ENCODE assay signal across 10 cellular contexts in the genomic region with DNA sequence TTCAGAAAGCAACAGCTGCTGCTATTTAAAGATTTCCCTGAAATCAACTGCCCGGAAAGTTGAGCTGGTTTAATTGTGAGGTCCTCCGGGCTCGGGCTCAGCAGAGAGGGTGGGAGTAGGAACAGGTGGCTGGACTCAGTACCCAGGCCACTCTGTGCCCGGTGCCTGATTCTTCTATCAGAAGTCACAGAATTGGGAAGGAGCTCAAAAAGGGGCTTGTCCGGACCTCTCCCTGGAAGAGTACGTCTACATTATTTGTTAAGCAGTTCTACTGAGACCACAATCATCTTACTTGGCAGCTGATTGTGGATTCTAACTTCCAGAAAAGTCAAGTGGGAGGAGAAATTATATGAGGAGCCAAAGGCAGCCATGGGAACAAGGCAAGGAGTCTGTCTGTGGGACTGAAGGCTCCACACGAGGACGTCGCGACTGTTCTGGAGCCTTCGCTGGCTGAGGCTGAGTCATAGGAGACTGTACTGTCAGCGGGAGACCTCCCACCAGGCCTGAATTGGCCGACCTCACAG.
DNase-seq lines count a peak whose midpoint lies in the region; ATAC-seq, FAIRE-seq and TF ChIP-seq lines count a peak whose summit lies in the region.
"Had no signal": no experiment of that assay in that cellular context is flagged by ENCODE, and none has a peak within 500 bp of the region (broad histone marks: within the 10 kb centered on the region; RNA-seq: fewer than 3 reads in every experiment).

No MANE protein-coding gene starts in this region.

- no peak overlapping the region for H3K4me3 ChIP-seq in K562

- H3K4me1 Mint-ChIP-seq in stimulated activated naive B cell treated with anti-CD40 and anti-IgM and Interleukin-4, amounts not matched to agents 10 μg/mL and 1 μg/mL and 100 μg/mL, for 72 hours: peaks cover 4 to 7% of the 10 kb centered on the region in 2 donors

- H3K27me3 Mint-ChIP-seq in stimulated activated naive B cell treated with anti-CD40 and anti-IgM and Interleukin-4, amounts not matched to agents 10 μg/mL and 1 μg/mL and 100 μg/mL, for 72 hours: peaks cover 17 to 19% of the 10 kb centered on the region in 2 donors

- DNase-seq in EL (peak; percentile 72), K562 (ENCODE audit: extremely low read depth in 1 of 4, low spot score in 3 of 4) (peak; percentile 15 to 67 (median 37)), hypothalamus (lab: John Stamatoyannopoulos, UW) (peak in 26 of 51 donors; percentile 1 to 75 (median 20)), sciatic nerve (ENCODE audit: low spot score) (peak; percentile 80), GM13977 (ENCODE audit: low spot score) (no peak), DMS53 (lab: John Stamatoyannopoulos, UW) (no peak), GM10248 (ENCODE audit: extremely low spot score) (no peak)
- DNase-seq in stimulated activated naive B cell treated with anti-CD40 and anti-IgM and Interleukin-4, amounts not matched to agents 10 μg/mL and 1 μg/mL and 100 μg/mL, for 72 hours: no peak
- DNase-seq: activated naive CD8-positive, alpha-beta T cell treated with anti-CD3 and anti-CD28 coated beads, Interleukin-2, amount 10 ng/mL, durations not matched to agents 7 days and 5 days had no signal

- peaks cover 5 to 8% of the 10 kb centered on the region in 2 donors for H3K9me3 Mint-ChIP-seq in stimulated activated naive B cell treated with anti-CD40 and anti-IgM and Interleukin-4, amounts not matched to agents 10 μg/mL and 1 μg/mL and 100 μg/mL, for 72 hours
- H3K9me3 Mint-ChIP-seq: activated naive CD8-positive, alpha-beta T cell treated with anti-CD3 and anti-CD28 coated beads, Interleukin-2, amount 10 ng/mL, durations not matched to agents 7 days and 5 days had no signal

- BruUV-seq in K562 (replicated peaks; lab: Mats Ljungman, UMichigan): TSS peak; percentile 43

- FAIRE-seq in K562 (lab: Jason Lieb, UNC): peak; percentile 70

- H3K9ac ChIP-seq in K562 (ENCODE audit: insufficient read depth in 1 of 2, low read depth in 2 of 2, low read length in 2 of 2): 0 out of 4 replicates have a peak overlapping the region, but pooled peaks of 1 of the 2 experiments have one; percentile 10

- CTCF ChIA-PET in K562 (lab: Yijun Ruan, JAX; ENCODE audit: low intra/inter-chr PET ratio) (no interaction called here), GM10248 (lab: Yijun Ruan, JAX) (interaction anchor here (1.2 kb wide), 1 partner anchor 10 kb away, joined by 3 read pairs; no protein-coding TSS in a partner anchor)

- peak overlapping the region; percentile 13; the same call in 1 of the 2 replicates for H3K4me2 ChIP-seq in K562 (ENCODE audit: insufficient read depth, low read length)

- H3K36me3 ChIP-seq in K562 (ENCODE audit: control insufficient read depth, insufficient read depth, low read length): no peaks in the 10 kb centered on the region

- no peak overlapping the region for H3K27ac Mint-ChIP-seq in stimulated activated naive B cell treated with anti-CD40 and anti-IgM and Interleukin-4, amounts not matched to agents 10 μg/mL and 1 μg/mL and 100 μg/mL, for 72 hours
- H3K27ac Mint-ChIP-seq: activated naive CD8-positive, alpha-beta T cell treated with anti-CD3 and anti-CD28 coated beads, Interleukin-2, amount 10 ng/mL, durations not matched to agents 7 days and 5 days had no signal

- peaks cover 3 to 11% of the 10 kb centered on the region in 2 experiments; a peak in 3 of 5 replicates for H3K4me1 ChIP-seq in K562 (replicated peaks in 1 of 2; ENCODE audit: control insufficient read depth in 2 of 2, insufficient read depth in 2 of 2, low read length in 2 of 2)

- H4K20me1 ChIP-seq in K562 (replicated peaks; ENCODE audit: control insufficient read depth, insufficient read depth, low read length): no peaks in the 10 kb centered on the region

- no peak for TF ChIP-seq EP300 in K562 (IDR thresholded peaks at IDR 0.05; ENCODE audit: low read length)

- no peaks in the 10 kb centered on the region for H3K36me3 Mint-ChIP-seq in stimulated activated naive B cell treated with anti-CD40 and anti-IgM and Interleukin-4, amounts not matched to agents 10 μg/mL and 1 μg/mL and 100 μg/mL, for 72 hours

- ATAC-seq in K562: peak; percentile 92
- peak; percentile 97 for ATAC-seq in sciatic nerve
- no peak for ATAC-seq in stimulated activated naive B cell treated with anti-CD40 and anti-IgM and Interleukin-4, amounts not matched to agents 10 μg/mL and 1 μg/mL and 100 μg/mL, for 72 hours (replicated peaks)
- ATAC-seq: Panc1 had no signal

- TF ChIP-seq POLR2A in K562 (conservative IDR thresholded peaks at IDR 0.05): no peak

- intact Hi-C loops in K562 (cut with micrococcal nuclease): loop anchor here (1.0 to 2.0 kb wide), 2 partner anchors 26 to 62 kb away; no protein-coding TSS in a partner anchor
- intact Hi-C loops in sciatic nerve (cut with DNase I): no loop called here

- peak overlapping the region; percentile 44; the same call in 2 of the 3 replicates for H3K27ac ChIP-seq in K562 (ENCODE audit: extremely low read depth, low read depth, low read length)

- H3K9me1 ChIP-seq in K562 (ENCODE audit: control insufficient read depth, insufficient read depth, low read length): no peaks in the 10 kb centered on the region

- peak overlapping the region; percentile 93 for H2AFZ ChIP-seq in K562 (ENCODE audit: low read depth, low read length)

- TF ChIP-seq RAD21 in K562 (CRISPR knock-in tag; conservative IDR thresholded peaks at IDR 0.05 in 1 of 2, IDR thresholded peaks at IDR 0.05 in 1 of 2): no peak

- no peaks in the 10 kb centered on the region for H3K79me2 ChIP-seq in K562 (ENCODE audit: control insufficient read depth, insufficient read depth, low read length)

- POLR2A ChIA-PET in K562 (lab: Yijun Ruan, JAX) (no interaction called here), GM10248 (lab: Yijun Ruan, JAX) (no interaction called here)

- in situ Hi-C loops in K562 (cut with MboI): no loop called here
- in situ Hi-C loops in GM13977 (cut with MboI; ENCODE audit: low pct_unique_long_range_greater_than_20kb, low sequenced_read_pairs, unreplicated experiment): no loop called here

- TF ChIP-seq CTCF in K562 (IDR thresholded peaks at IDR 0.05 in 2 of 3, conservative IDR thresholded peaks at IDR 0.05 in 1 of 3; ENCODE audit: insufficient read depth in 2 of 3, low read depth in 1 of 3, low read length in 3 of 3): no peak
- TF ChIP-seq CTCF in GM13977 (IDR thresholded peaks at IDR 0.05; ENCODE audit: extremely low read depth, insufficient read depth, missing control alignments): no peak
- no peak for TF ChIP-seq CTCF in GM10248 (IDR thresholded peaks at IDR 0.05; ENCODE audit: control extremely low read depth, extremely low read depth, low read depth, missing control alignments)

- H3K27me3 ChIP-seq in K562 (ENCODE audit: control insufficient read depth in 2 of 2, insufficient read depth in 2 of 2, low read length in 2 of 2): no peaks in the 10 kb centered on the region

- H3K4me3 Mint-ChIP-seq in stimulated activated naive B cell treated with anti-CD40 and anti-IgM and Interleukin-4, amounts not matched to agents 10 μg/mL and 1 μg/mL and 100 μg/mL, for 72 hours: no peak overlapping the region
- H3K4me3 Mint-ChIP-seq: activated naive CD8-positive, alpha-beta T cell treated with anti-CD3 and anti-CD28 coated beads, Interleukin-2, amount 10 ng/mL, durations not matched to agents 7 days and 5 days had no signal

- peaks cover 4% of the 10 kb centered on the region; the same call in 1 of the 2 replicates for H3K9me3 ChIP-seq in K562 (replicated peaks; ENCODE audit: control insufficient read depth, insufficient read depth, low read depth, low read length)

- 42% methylated on average over 13 of the region's 13 CpGs for WGBS in K562 (ENCODE audit: insufficient coverage, low coverage, missing lambda C conversion rate)

TF ChIP-seq in K562, 482 proteins besides CTCF, POLR2A, EP300 and RAD21 (continues in another document):
- TF ChIP-seq FOXA3 (CRISPR knock-in tag; conservative IDR thresholded peaks at IDR 0.05 in 1 of 2, IDR thresholded peaks at IDR 0.05 in 1 of 2) (no peak), U2AF2 (optimal IDR thresholded peaks at IDR 0.05; ENCODE audit: low read depth, low read length) (no peak), WHSC1 (IDR thresholded peaks at IDR 0.05; ENCODE audit: low read length) (no peak), FOSL1 (tag; conservative IDR thresholded peaks at IDR 0.05) (peak; percentile 71), ASH1L (IDR thresholded peaks at IDR 0.05; ENCODE audit: borderline replicate concordance, low read depth, partially characterized antibody) (no peak), TCFL5 (CRISPR knock-in tag; conservative IDR thresholded peaks at IDR 0.05) (no peak)
- TF ChIP-seq, protein P1, sequence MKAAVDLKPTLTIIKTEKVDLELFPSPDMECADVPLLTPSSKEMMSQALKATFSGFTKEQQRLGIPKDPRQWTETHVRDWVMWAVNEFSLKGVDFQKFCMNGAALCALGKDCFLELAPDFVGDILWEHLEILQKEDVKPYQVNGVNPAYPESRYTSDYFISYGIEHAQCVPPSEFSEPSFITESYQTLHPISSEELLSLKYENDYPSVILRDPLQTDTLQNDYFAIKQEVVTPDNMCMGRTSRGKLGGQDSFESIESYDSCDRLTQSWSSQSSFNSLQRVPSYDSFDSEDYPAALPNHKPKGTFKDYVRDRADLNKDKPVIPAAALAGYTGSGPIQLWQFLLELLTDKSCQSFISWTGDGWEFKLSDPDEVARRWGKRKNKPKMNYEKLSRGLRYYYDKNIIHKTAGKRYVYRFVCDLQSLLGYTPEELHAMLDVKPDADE (conservative IDR thresholded peaks at IDR 0.05; ENCODE audit: control insufficient read depth, low read depth, low read length): no peak
- TF ChIP-seq, protein P2, sequence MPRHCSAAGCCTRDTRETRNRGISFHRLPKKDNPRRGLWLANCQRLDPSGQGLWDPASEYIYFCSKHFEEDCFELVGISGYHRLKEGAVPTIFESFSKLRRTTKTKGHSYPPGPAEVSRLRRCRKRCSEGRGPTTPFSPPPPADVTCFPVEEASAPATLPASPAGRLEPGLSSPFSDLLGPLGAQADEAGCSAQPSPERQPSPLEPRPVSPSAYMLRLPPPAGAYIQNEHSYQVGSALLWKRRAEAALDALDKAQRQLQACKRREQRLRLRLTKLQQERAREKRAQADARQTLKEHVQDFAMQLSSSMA (CRISPR knock-in tag; IDR thresholded peaks at IDR 0.05): no peak

Comparison
In these comparisons a context has a peak if more than half of its experiments do, and no peak if none do; other contexts are left out.
1. DNase-seq: peak in EL (single experiment), K562 (4 of 4), hypothalamus (26 of 51) and sciatic nerve (single experiment); none in GM13977 (single experiment), DMS53 (single experiment), GM10248 (single experiment) and stimulated activated naive B cell treated with anti-CD40 and anti-IgM and Interleukin-4, amounts not matched to agents 10 μg/mL and 1 μg/mL and 100 μg/mL, for 72 hours (single experiment).
2. ATAC-seq: peak in K562 (single experiment) and sciatic nerve (single experiment); none in stimulated activated naive B cell treated with anti-CD40 and anti-IgM and Interleukin-4, amounts not matched to agents 10 μg/mL and 1 μg/mL and 100 μg/mL, for 72 hours (0 of 2).